In the genomic region with DNA sequence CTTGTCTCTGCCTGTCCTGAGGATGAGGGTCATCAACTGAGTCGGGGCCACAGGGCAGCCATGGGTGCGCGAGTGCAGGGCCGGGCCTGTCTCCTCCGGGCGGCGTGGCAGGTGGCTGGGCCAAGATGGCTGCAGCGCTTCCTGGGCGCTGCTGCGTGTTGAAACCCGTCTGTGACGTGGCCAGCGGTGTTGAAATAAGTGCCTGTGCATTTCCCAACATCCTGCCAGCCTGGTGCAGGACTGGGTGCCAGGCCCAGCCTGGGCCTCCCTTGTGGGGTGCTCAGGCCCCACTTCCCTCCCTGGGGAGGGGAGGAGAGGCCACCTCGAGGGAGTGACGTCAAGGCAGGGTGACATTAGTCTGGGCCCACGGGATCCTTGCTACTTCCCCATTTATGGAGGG, we compare ENCODE assay signal across 13 cellular contexts. TPM values are rescaled to one million over a fixed set of nuclear protein-coding genes. Genes with fewer than 3 reads are reported as not detected.
DNase-seq lines count a peak whose midpoint lies in the region; ATAC-seq and TF ChIP-seq lines count a peak whose summit lies in the region.
"Had no signal": no experiment of that assay in that cellular context is flagged by ENCODE, and none has a peak within 500 bp of the region (broad histone marks: within the 10 kb centered on the region; RNA-seq: fewer than 3 reads in every experiment).

No MANE protein-coding gene starts in this region.

- no peaks in the 10 kb centered on the region for H3K27me3 ChIP-seq in lung (ENCODE audit: control insufficient read depth, insufficient read depth)
- no peaks in the 10 kb centered on the region for H3K27me3 ChIP-seq in suprapubic skin

- ATAC-seq in lung (ENCODE audit: insufficient read depth, low FRiP score) (peak; percentile 29), GM19351 (IDR thresholded peaks at IDR 0.05; ENCODE audit: unreplicated experiment) (no peak), GM21367 (IDR thresholded peaks at IDR 0.05; ENCODE audit: unreplicated experiment) (no peak)
- ATAC-seq: activated CD8-positive, alpha-beta T cell treated with anti-CD3 and anti-CD28 coated beads for 36 hours; SK-N-SH treated with all-trans-retinoic acid at 6 μM for 48 hours; stimulated activated naive CD8-positive, alpha-beta T cell treated with anti-CD3 and anti-CD28 coated beads, Interleukin-15, amount 100 ng/mL, for 72 hours had no signal

- H3K4me3 ChIP-seq in epithelial cell of esophagus (ENCODE audit: low read length) (no peak overlapping the region), lung (no peak overlapping the region), suprapubic skin (no peak overlapping the region)

- 36 to 61% methylated on average over 15 to 16 of the region's 16 CpGs for WGBS in lung, 2 donors
- WGBS in suprapubic skin: 42% methylated on average over 9 of the region's 16 CpGs

- TF ChIP-seq EP300 in suprapubic skin (IDR thresholded peaks at IDR 0.05): no peak

- H3K27ac ChIP-seq in lung (ENCODE audit: low read depth in 1 of 2, low read length in 1 of 2) (peak overlapping the region in 1 of 2 donors; percentile 84), suprapubic skin (peak overlapping the region; percentile 90)

- no peaks in the 10 kb centered on the region for H3K36me3 ChIP-seq in lung (ENCODE audit: control insufficient read depth in 2 of 2, insufficient read depth in 2 of 2, low read length in 2 of 2)
- H3K36me3 ChIP-seq in suprapubic skin: no peaks in the 10 kb centered on the region

- H3K4me1 ChIP-seq in lung (ENCODE audit: control insufficient read depth in 2 of 2, insufficient read depth in 2 of 2, low read length in 2 of 2) (peaks cover 10 to 64% of the 10 kb centered on the region in 2 donors), suprapubic skin (peaks cover 96% of the 10 kb centered on the region)

- peak; percentile 88 for DNase-seq in NCI-H460 (ENCODE audit: extremely low read depth, low read depth)
- DNase-seq in epithelial cell of esophagus (ENCODE audit: low read depth): peak; percentile 96
- DNase-seq in lung (ENCODE audit: low spot score): peak; percentile 83
- DNase-seq in suprapubic skin (ENCODE audit: low spot score in 2 of 2): peak in 1 of 2 donors; percentile 84
- no peak for DNase-seq in COLO668 (lab: John Stamatoyannopoulos, UW; ENCODE audit: unreplicated experiment)
- no peak for DNase-seq in OCI-M1 (lab: John Stamatoyannopoulos, UW)
- DNase-seq: activated CD8-positive, alpha-beta T cell treated with anti-CD3 and anti-CD28 coated beads for 36 hours; amniotic stem cell; stimulated activated CD4-positive, alpha-beta T cell treated with anti-CD3 and anti-CD28 coated beads, Interleukin-15, amount 100 ng/mL, for 24 hours; stimulated activated naive CD8-positive, alpha-beta T cell treated with anti-CD3 and anti-CD28 coated beads, Interleukin-15, amount 100 ng/mL, for 72 hours had no signal

- H3K9me3 ChIP-seq in lung (ENCODE audit: control insufficient read depth in 2 of 2, insufficient read depth in 1 of 2, low read length in 1 of 2) (no peaks in the 10 kb centered on the region), suprapubic skin (no peaks in the 10 kb centered on the region)

- no peak for TF ChIP-seq CTCF in epithelial cell of esophagus (IDR thresholded peaks at IDR 0.05; ENCODE audit: insufficient read depth, low read depth, low read length, missing control alignments)
- TF ChIP-seq CTCF in lung (IDR thresholded peaks at IDR 0.05; ENCODE audit: control extremely low read depth, extremely low read depth): no peak
- TF ChIP-seq CTCF in suprapubic skin (IDR thresholded peaks at IDR 0.05): no peak

- no peak for TF ChIP-seq POLR2A in suprapubic skin (IDR thresholded peaks at IDR 0.05)

RNA-seq across cellular contexts. Expression of a gene that starts 45.5 kb away (rescaled TPM):
- total RNA-seq in NCI-H460 (2014; rRNA removed; shearing (Covaris generic)): 29.3 and 30.5 TPM in 2 replicates
- 15.3 and 19.8 TPM in 2 replicates for polyA plus RNA-seq in NCI-H460 (2014; cell fraction: nucleus; rRNA removed)
- 10 to 100 TPM; 24.2 to 85.2 TPM for total RNA-seq in lung
- polyA plus RNA-seq in lung: 10 to 100 TPM; 45.5 to 58.9 TPM
- 100 to 1,000 TPM; 165 to 240 (median 185) TPM for total RNA-seq in suprapubic skin

Comparison
In these comparisons a context has a peak if more than half of its experiments do, and no peak if none do; other contexts are left out.
1. DNase-seq: peak in NCI-H460 (single experiment), epithelial cell of esophagus (single experiment) and lung (single experiment); none in COLO668 (single experiment) and OCI-M1 (single experiment).